ENCODE assay signal across 1 cellular context in genomic region chr10:12605580-12606405, GRCh38.
A peak's percentile ranks its signal among the peaks of the same experiment; 100 is the strongest.
TF ChIP-seq lines count a peak whose summit lies in the region.

No MANE protein-coding gene starts in this region.

TF ChIP-seq in HepG2, 621 proteins besides CTCF, POLR2A, EP300 and RAD21 (continued from another document and continues in another):
- TF ChIP-seq DZIP1 (CRISPR knock-in tag; IDR thresholded peaks at IDR 0.05) (no peak), ZSCAN21 (CRISPR knock-in tag; IDR thresholded peaks at IDR 0.05; ENCODE audit: borderline replicate concordance) (no peak), SMYD3 (CRISPR knock-in tag; IDR thresholded peaks at IDR 0.05) (no peak), SOX6 (IDR thresholded peaks at IDR 0.05) (no peak), SOX6 (CRISPR knock-in tag; IDR thresholded peaks at IDR 0.05) (peak; percentile 37), FOXK2 (IDR thresholded peaks at IDR 0.05) (no peak), ZNF235 (CRISPR knock-in tag; IDR thresholded peaks at IDR 0.05; ENCODE audit: borderline replicate concordance) (no peak), FIP1L1 (IDR thresholded peaks at IDR 0.05; ENCODE audit: borderline replicate concordance, insufficient read depth, low read depth, low read length) (no peak), HNRNPH1 (optimal IDR thresholded peaks at IDR 0.05; ENCODE audit: low read depth, low read length) (no peak), CCDC6 (CRISPR knock-in tag; IDR thresholded peaks at IDR 0.05) (no peak), TP53 (CRISPR knock-in tag; conservative IDR thresholded peaks at IDR 0.05) (no peak), WIZ (CRISPR knock-in tag; IDR thresholded peaks at IDR 0.05) (no peak), ZNF18 (CRISPR knock-in tag; IDR thresholded peaks at IDR 0.05; ENCODE audit: insufficient replicate concordance) (no peak), ZSCAN30 (CRISPR knock-in tag; IDR thresholded peaks at IDR 0.05) (no peak), DNMT3B (CRISPR knock-in tag; conservative IDR thresholded peaks at IDR 0.05) (no peak), ZBTB49 (CRISPR knock-in tag; IDR thresholded peaks at IDR 0.05; ENCODE audit: borderline replicate concordance) (no peak), CENPBD1 (CRISPR knock-in tag; IDR thresholded peaks at IDR 0.05; ENCODE audit: borderline replicate concordance, low read depth) (no peak), CEBPG (CRISPR knock-in tag; IDR thresholded peaks at IDR 0.05) (peak; percentile 85), ZNF230 (CRISPR knock-in tag; IDR thresholded peaks at IDR 0.05) (no peak), LCORL (IDR thresholded peaks at IDR 0.05) (no peak), LCORL (CRISPR knock-in tag; IDR thresholded peaks at IDR 0.05) (peak; percentile 91), JUND (CRISPR knock-in tag; IDR thresholded peaks at IDR 0.05) (no peak), ZNF720 (CRISPR knock-in tag; IDR thresholded peaks at IDR 0.05) (no peak), MLLT10 (CRISPR knock-in tag; IDR thresholded peaks at IDR 0.05) (no peak), MAF1 (CRISPR knock-in tag; IDR thresholded peaks at IDR 0.05; ENCODE audit: borderline replicate concordance) (no peak), FOXM1 (CRISPR knock-in tag; IDR thresholded peaks at IDR 0.05) (no peak), ONECUT2 (CRISPR knock-in tag; IDR thresholded peaks at IDR 0.05) (no peak), NBN (conservative IDR thresholded peaks at IDR 0.05) (no peak), PHF5A (CRISPR knock-in tag; IDR thresholded peaks at IDR 0.05; ENCODE audit: low read depth, unreplicated experiment) (no peak), ISL2 (CRISPR knock-in tag; IDR thresholded peaks at IDR 0.05) (no peak), SIX1 (CRISPR knock-in tag; IDR thresholded peaks at IDR 0.05; ENCODE audit: borderline replicate concordance) (no peak), HDAC1 (CRISPR knock-in tag; IDR thresholded peaks at IDR 0.05) (0 out of 2 replicates have a peak, but pooled peaks have one; percentile 23), ZNF281 (CRISPR knock-in tag; IDR thresholded peaks at IDR 0.05; ENCODE audit: borderline replicate concordance) (no peak), CREB1 (IDR thresholded peaks at IDR 0.05) (no peak), CREB1 (CRISPR knock-in tag; IDR thresholded peaks at IDR 0.05) (no peak), ZBTB14 (CRISPR knock-in tag; IDR thresholded peaks at IDR 0.05) (no peak), ZNF7 (CRISPR knock-in tag; IDR thresholded peaks at IDR 0.05) (no peak), ESRRA (CRISPR knock-in tag; IDR thresholded peaks at IDR 0.05; ENCODE audit: low read depth) (no peak), ARNT (IDR thresholded peaks at IDR 0.05) (no peak), SRSF9 (IDR thresholded peaks at IDR 0.05; ENCODE audit: borderline replicate concordance, insufficient read depth, low read depth, low read length, poor library complexity, severe bottlenecking) (no peak), ZNF629 (CRISPR knock-in tag; conservative IDR thresholded peaks at IDR 0.05) (no peak), ZNF597 (CRISPR knock-in tag; IDR thresholded peaks at IDR 0.05) (no peak), PBX2 (CRISPR knock-in tag; IDR thresholded peaks at IDR 0.05) (no peak), MTA1 (CRISPR knock-in tag; IDR thresholded peaks at IDR 0.05; ENCODE audit: borderline replicate concordance) (0 out of 2 replicates have a peak, but pooled peaks have one; percentile 14), HNRNPUL1 (IDR thresholded peaks at IDR 0.05; ENCODE audit: low read depth, low read length) (no peak), MLXIP (CRISPR knock-in tag; IDR thresholded peaks at IDR 0.05; ENCODE audit: borderline replicate concordance) (no peak), ZNF83 (CRISPR knock-in tag; IDR thresholded peaks at IDR 0.05; ENCODE audit: borderline replicate concordance) (no peak), ZBTB39 (CRISPR knock-in tag; IDR thresholded peaks at IDR 0.05) (no peak), BHLHE40 (IDR thresholded peaks at IDR 0.05; ENCODE audit: low read length) (no peak)
